In genomic region chr3:107939621-107940236, GRCh38 we compare ENCODE assay signal across 20 cellular contexts.
DNase-seq lines count a peak whose midpoint lies in the region; TF ChIP-seq lines count a peak whose summit lies in the region.
"Had no signal": no experiment of that assay in that cellular context is flagged by ENCODE, and none has a peak within 500 bp of the region (broad histone marks: within the 10 kb centered on the region; RNA-seq: fewer than 3 reads in every experiment).

No MANE protein-coding gene starts in this region.

- no peak overlapping the region for H3K27ac Mint-ChIP-seq in MCF 10A (ENCODE audit: low read depth, unreplicated experiment)
- H3K27ac Mint-ChIP-seq in activated CD4-positive, alpha-beta memory T cell treated with anti-CD3 and anti-CD28 coated beads for 36 hours: no peak overlapping the region
- H3K27ac Mint-ChIP-seq: CD8-positive, alpha-beta T cell had no signal

- POLR2A ChIA-PET in MCF 10A (lab: Yijun Ruan, JAX): interaction anchor here (0.7 kb wide), 1 partner anchor 97 kb away, joined by 3 read pairs; no protein-coding TSS in a partner anchor
- POLR2A ChIA-PET in activated CD4-positive, alpha-beta memory T cell treated with anti-CD3 and anti-CD28 coated beads for 36 hours (lab: Charles Lee): no interaction called here

- intact Hi-C loops in mammary epithelial cell (cut with micrococcal nuclease) (loop anchor here (2.0 to 5.0 kb wide), 3 partner anchors 48 to 283 kb away; partner anchors contain the start of genes CD47 and IFT57), MCF 10A (cut with micrococcal nuclease) (loop anchor here (2.0 to 10.0 kb wide), 3 partner anchors 215 to 613 kb away; partner anchors contain the start of gene IFT57)
- intact Hi-C loops in activated CD4-positive, alpha-beta memory T cell treated with anti-CD3 and anti-CD28 coated beads for 36 hours (cut with micrococcal nuclease): loop anchor here (5.0 to 10.0 kb wide), 3 partner anchors 283 to 645 kb away; partner anchors contain the start of genes CIP2A, DZIP3 and IFT57

- H3K4me1 ChIP-seq in mammary epithelial cell (ENCODE audit: insufficient read depth, low read length): peaks cover 5% of the 10 kb centered on the region
- no peaks in the 10 kb centered on the region for H3K4me1 ChIP-seq in MM.1S (ENCODE audit: low read length)
- H3K4me1 ChIP-seq: BLaER1 had no signal

- H3K9ac ChIP-seq in mammary epithelial cell (ENCODE audit: insufficient read depth, low read length) (no peak overlapping the region), MM.1S (ENCODE audit: low read length) (no peak overlapping the region)
- H3K9ac ChIP-seq: BLaER1 had no signal

- no peak for TF ChIP-seq CTCF in mammary epithelial cell (conservative IDR thresholded peaks at IDR 0.05 in 1 of 2, IDR thresholded peaks at IDR 0.05 in 1 of 2; ENCODE audit: extremely low read depth in 1 of 2, insufficient read depth in 1 of 2, low read depth in 1 of 2, low read length in 2 of 2)
- TF ChIP-seq CTCF in MCF 10A (IDR thresholded peaks at IDR 0.05; ENCODE audit: unreplicated experiment): no peak
- TF ChIP-seq CTCF in MM.1S (IDR thresholded peaks at IDR 0.05; ENCODE audit: low read length): no peak

- H3K79me2 ChIP-seq in mammary epithelial cell (ENCODE audit: insufficient read depth, low read length): no peaks in the 10 kb centered on the region
- H3K79me2 ChIP-seq in MM.1S (ENCODE audit: low read length): no peaks in the 10 kb centered on the region

- H4K20me1 ChIP-seq in mammary epithelial cell (ENCODE audit: insufficient read depth, low read length) (no peaks in the 10 kb centered on the region), MM.1S (ENCODE audit: insufficient read depth, low read length) (no peaks in the 10 kb centered on the region)
- H4K20me1 ChIP-seq: BLaER1 had no signal

- peak overlapping the region; percentile 22 for H2AFZ ChIP-seq in mammary epithelial cell (ENCODE audit: low read depth, low read length)
- H2AFZ ChIP-seq in MM.1S (ENCODE audit: low read length): no peak overlapping the region

- H3K4me3 ChIP-seq in mammary epithelial cell (replicated peaks in 1 of 3; ENCODE audit: insufficient read depth in 1 of 3, low read depth in 2 of 3, low read length in 3 of 3): no peak overlapping the region
- H3K4me3 ChIP-seq in MM.1S (ENCODE audit: low read length): no peak overlapping the region
- H3K4me3 ChIP-seq: BLaER1, K562 had no signal

- CTCF ChIA-PET in mammary epithelial cell (lab: Charles Lee; ENCODE audit: low non-redundant PET) (no interaction called here), MCF 10A (lab: Yijun Ruan, JAX) (interaction anchor here (0.8 to 2.8 kb wide), 10 partner anchors 10 to 538 kb away, joined by 3 to 29 read pairs (median 8); no protein-coding TSS in a partner anchor)
- CTCF ChIA-PET in activated CD4-positive, alpha-beta memory T cell treated with anti-CD3 and anti-CD28 coated beads for 36 hours (lab: Charles Lee): interaction anchor here (1.2 to 2.6 kb wide), 3 partner anchors 11 to 144 kb away, joined by 3 to 27 read pairs (median 4); no protein-coding TSS in a partner anchor

- H3K27ac ChIP-seq in mammary epithelial cell (ENCODE audit: insufficient read depth, low read depth, low read length): no peak overlapping the region
- H3K27ac ChIP-seq in MM.1S (ENCODE audit: low read length): no peak overlapping the region
- H3K27ac ChIP-seq: BLaER1 had no signal

- dilution Hi-C loops in mammary epithelial cell (cut with HindIII; ENCODE audit: low sequenced_read_pairs): no loop called here

- no peaks in the 10 kb centered on the region for H3F3A ChIP-seq in MM.1S (ENCODE audit: insufficient read depth, low read length)

- H3K9me2 ChIP-seq in MM.1S (replicated peaks; ENCODE audit: insufficient read depth, low read length): no peaks in the 10 kb centered on the region

- H3K36me3 Mint-ChIP-seq in MCF 10A (ENCODE audit: insufficient read depth, unreplicated experiment): no peaks in the 10 kb centered on the region
- H3K36me3 Mint-ChIP-seq in activated CD4-positive, alpha-beta memory T cell treated with anti-CD3 and anti-CD28 coated beads for 36 hours: no peaks in the 10 kb centered on the region
- H3K36me3 Mint-ChIP-seq: CD8-positive, alpha-beta T cell had no signal

- H3K36me3 ChIP-seq in mammary epithelial cell (ENCODE audit: insufficient read depth, low read length) (no peaks in the 10 kb centered on the region), MM.1S (replicated peaks; ENCODE audit: insufficient read depth, low read length) (no peaks in the 10 kb centered on the region)
- H3K36me3 ChIP-seq: BLaER1 had no signal

- 65% methylated on average over 6 of the region's 6 CpGs for WGBS in mammary epithelial cell (ENCODE audit: low coverage, missing lambda C conversion rate)

- peaks cover 9% of the 10 kb centered on the region for H3K9me3 Mint-ChIP-seq in MCF 10A (ENCODE audit: unreplicated experiment)
- no peaks in the 10 kb centered on the region for H3K9me3 Mint-ChIP-seq in activated CD4-positive, alpha-beta memory T cell treated with anti-CD3 and anti-CD28 coated beads for 36 hours
- H3K9me3 Mint-ChIP-seq: CD8-positive, alpha-beta T cell had no signal

- H3K27me3 ChIP-seq in mammary epithelial cell (ENCODE audit: insufficient read depth, low read length): no peaks in the 10 kb centered on the region
- no peaks in the 10 kb centered on the region for H3K27me3 ChIP-seq in MM.1S (replicated peaks; ENCODE audit: insufficient read depth, low read length)
- H3K27me3 ChIP-seq: BLaER1 had no signal

- no peaks in the 10 kb centered on the region for H3K9me3 ChIP-seq in mammary epithelial cell (replicated peaks; ENCODE audit: insufficient read depth, low read length)
- H3K9me3 ChIP-seq in MM.1S (replicated peaks; ENCODE audit: insufficient read depth, low read length): no peaks in the 10 kb centered on the region
- H3K9me3 ChIP-seq: BLaER1 had no signal

- in situ Hi-C loops in mammary epithelial cell (cut with MboI; ENCODE audit: low sequenced_read_pairs in 2 of 2): loop anchor here (10.0 to 25.0 kb wide), 2 partner anchors 465 to 473 kb away; no protein-coding TSS in a partner anchor

- H3K27me3 Mint-ChIP-seq in MCF 10A (ENCODE audit: insufficient read depth, unreplicated experiment): no peaks in the 10 kb centered on the region
- no peaks in the 10 kb centered on the region for H3K27me3 Mint-ChIP-seq in activated CD4-positive, alpha-beta memory T cell treated with anti-CD3 and anti-CD28 coated beads for 36 hours

- no peak overlapping the region for H3K4me3 Mint-ChIP-seq in MCF 10A (ENCODE audit: unreplicated experiment)
- H3K4me3 Mint-ChIP-seq in activated CD4-positive, alpha-beta memory T cell treated with anti-CD3 and anti-CD28 coated beads for 36 hours: no peak overlapping the region
- H3K4me3 Mint-ChIP-seq: CD8-positive, alpha-beta T cell had no signal

- H3K4me2 ChIP-seq in mammary epithelial cell (ENCODE audit: insufficient read depth, low read depth, low read length) (no peak overlapping the region), MM.1S (ENCODE audit: low read depth, low read length) (no peak overlapping the region)
- H3K4me2 ChIP-seq: BLaER1 had no signal

- H3K4me1 Mint-ChIP-seq in MCF 10A (ENCODE audit: insufficient read depth, unreplicated experiment): peaks cover 9% of the 10 kb centered on the region
- H3K4me1 Mint-ChIP-seq in activated CD4-positive, alpha-beta memory T cell treated with anti-CD3 and anti-CD28 coated beads for 36 hours (ENCODE audit: low read depth): peaks cover 21% of the 10 kb centered on the region

- DNase-seq in mammary epithelial cell: no peak
- no peak for DNase-seq in MCF 10A (ENCODE audit: unreplicated experiment)
- peak; percentile 79 for DNase-seq in NCI-H69 (lab: John Stamatoyannopoulos, UW)
- peak; percentile 20 for DNase-seq in islet precursor cell
- peak; percentile 20 for DNase-seq in retina
- DNase-seq in T-helper 9 cell: no peak
- no peak for DNase-seq in activated CD4-positive, alpha-beta memory T cell treated with anti-CD3 and anti-CD28 coated beads for 36 hours
- DNase-seq in MM.1S: no peak
- DNase-seq: CD8-positive, alpha-beta T cell; GF-D8; NCI-H1048; NCI-H1436 treated with DMSO at 0.1 percent for 48 hours; NCI-H2107; NCI-H2227 treated with DMSO at 0.1 percent for 48 hours; NCI-H526; NK-92 treated with Interleukin-12 subunit alpha and Interleukin-12 subunit beta, amount 100 ng/mL, for 24 hours; OCI-M1; SIG-M5 had no signal

- BruUV-seq in mammary epithelial cell (replicated peaks; lab: Mats Ljungman, UMichigan) (no TSS peak), MCF 10A (replicated peaks; lab: Mats Ljungman, UMichigan) (no TSS peak)

Comparison
In these comparisons a context has a peak if more than half of its experiments do, and no peak if none do; other contexts are left out.
1. DNase-seq: peak in NCI-H69 (single experiment), islet precursor cell (single experiment) and retina (single experiment); none in mammary epithelial cell (single experiment), MCF 10A (single experiment), T-helper 9 cell (single experiment), activated CD4-positive, alpha-beta memory T cell treated with anti-CD3 and anti-CD28 coated beads for 36 hours (single experiment) and MM.1S (single experiment).